ENCODE assay signal across 7 cellular contexts in genomic region chr6:45127185-45127584, GRCh38.
"Had no signal": no experiment of that assay in that cellular context is flagged by ENCODE, and none has a peak within 500 bp of the region (broad histone marks: within the 10 kb centered on the region; RNA-seq: fewer than 3 reads in every experiment).

No MANE protein-coding gene starts in this region.

- ATAC-seq: K562 had no signal

- FAIRE-seq: HTR-8/SVneo, K562 had no signal

- H3K4me3 ChIP-seq: K562 had no signal

- DNase-seq: IMR-90, KBM-7, KG1 had no signal

- H3K4me2 ChIP-seq: KMS-11 had no signal

- H3K9ac ChIP-seq: KMS-11 had no signal

- H3K27ac ChIP-seq: HL-60, KMS-11 had no signal
